ENCODE assay signal across 8 cellular contexts in genomic region chr5:91293131-91293530, GRCh38.
DNase-seq lines count a peak whose midpoint lies in the region; ATAC-seq and TF ChIP-seq lines count a peak whose summit lies in the region.

No MANE protein-coding gene starts in this region.

- peak; percentile 99 for ATAC-seq in GM19463 (IDR thresholded peaks at IDR 0.05; ENCODE audit: unreplicated experiment)
- ATAC-seq in HG03280 (IDR thresholded peaks at IDR 0.05; ENCODE audit: unreplicated experiment): peak; percentile 94

- H4K20me1 ChIP-seq in BLaER1: no peaks in the 10 kb centered on the region

- DNase-seq in amniotic epithelial cell (ENCODE audit: low read depth) (peak; percentile 68), tibial artery (no peak), D341Med (ENCODE audit: low spot score) (no peak), dorsolateral prefrontal cortex (no peak), coronary artery (ENCODE audit: low spot score) (no peak)

- peak overlapping the region; percentile 65 for H3K4me2 ChIP-seq in BLaER1

- intact Hi-C loops in tibial artery (cut with DNase I; ENCODE audit: low total_unique reads) (no loop called here), dorsolateral prefrontal cortex (cut with DNase I) (no loop called here)

- H3K9ac ChIP-seq in BLaER1: no peak overlapping the region

- no peaks in the 10 kb centered on the region for H3K27me3 ChIP-seq in BLaER1
- H3K27me3 ChIP-seq in tibial artery: no peaks in the 10 kb centered on the region
- no peaks in the 10 kb centered on the region for H3K27me3 ChIP-seq in dorsolateral prefrontal cortex

- no peak overlapping the region for H3K27ac ChIP-seq in BLaER1
- H3K27ac ChIP-seq in tibial artery: no peak overlapping the region
- no peak overlapping the region for H3K27ac ChIP-seq in dorsolateral prefrontal cortex
- no peak overlapping the region for H3K27ac ChIP-seq in coronary artery

- H3K4me1 ChIP-seq in BLaER1 (peaks cover 16% of the 10 kb centered on the region), tibial artery (peaks cover 0 to 25% (median 8%) of the 10 kb centered on the region in 4 donors)

- no peaks in the 10 kb centered on the region for H3K9me3 ChIP-seq in BLaER1
- H3K9me3 ChIP-seq in tibial artery: no peaks in the 10 kb centered on the region

- TF ChIP-seq CTCF in tibial artery (IDR thresholded peaks at IDR 0.05): no peak
- TF ChIP-seq CTCF in dorsolateral prefrontal cortex (IDR thresholded peaks at IDR 0.05 in 54 of 56, conservative IDR thresholded peaks at IDR 0.05 in 2 of 56; ENCODE audit: low read depth in 1 of 56, partially characterized antibody in 56 of 56): no peak
- no peak for TF ChIP-seq CTCF in coronary artery (IDR thresholded peaks at IDR 0.05)

- no peak overlapping the region for H3K4me3 ChIP-seq in BLaER1
- no peak overlapping the region for H3K4me3 ChIP-seq in tibial artery
- H3K4me3 ChIP-seq in dorsolateral prefrontal cortex: no peak overlapping the region
- H3K4me3 ChIP-seq in coronary artery: no peak overlapping the region

- H3K36me3 ChIP-seq in BLaER1: no peaks in the 10 kb centered on the region
- no peaks in the 10 kb centered on the region for H3K36me3 ChIP-seq in tibial artery
